In the genomic region with DNA sequence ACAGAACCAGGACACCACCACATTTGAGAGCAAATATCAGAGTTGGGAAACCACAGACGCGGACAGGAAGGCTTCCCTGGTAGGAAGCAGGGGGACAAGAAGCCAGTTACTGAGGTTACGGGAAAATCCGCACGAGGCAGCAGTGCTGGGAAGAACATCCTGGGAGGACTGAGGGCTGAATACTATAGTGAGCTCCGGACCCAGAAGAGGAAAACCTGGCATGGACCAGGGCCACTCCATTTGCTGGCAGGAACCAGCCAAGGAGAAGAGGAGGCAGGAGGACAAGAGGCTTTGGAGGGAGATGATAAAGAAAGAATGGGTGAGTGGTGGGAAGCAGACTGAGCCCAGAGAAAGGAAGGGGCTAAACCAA, we compare ENCODE assay signal across 22 cellular contexts. TPM values are rescaled to one million over a fixed set of nuclear protein-coding genes. Genes with fewer than 3 reads are reported as not detected.
DNase-seq lines count a peak whose midpoint lies in the region; ATAC-seq and TF ChIP-seq lines count a peak whose summit lies in the region.
"Had no signal": no experiment of that assay in that cellular context is flagged by ENCODE, and none has a peak within 500 bp of the region (broad histone marks: within the 10 kb centered on the region; RNA-seq: fewer than 3 reads in every experiment).

No MANE protein-coding gene starts in this region.

- H3K27ac ChIP-seq in GM23338 (ENCODE audit: low read depth) (no peak overlapping the region), osteoblast (ENCODE audit: low read depth, low read length) (no peak overlapping the region)
- no peak overlapping the region for H3K27ac ChIP-seq in naive thymus-derived CD4-positive, alpha-beta T cell (ENCODE audit: low read depth, low read length)
- H3K27ac ChIP-seq: neutrophil, SJSA1 had no signal

- H3K9me3 ChIP-seq in T-helper 17 cell (ENCODE audit: control insufficient read depth, low read length, poor library complexity, severe bottlenecking): no peaks in the 10 kb centered on the region
- H3K9me3 ChIP-seq in osteoblast (ENCODE audit: low read depth, low read length): no peaks in the 10 kb centered on the region
- H3K9me3 ChIP-seq in naive thymus-derived CD4-positive, alpha-beta T cell (ENCODE audit: control insufficient read depth in 2 of 3, low read length in 3 of 3): no peaks in the 10 kb centered on the region
- H3K9me3 ChIP-seq: BE2C, neutrophil, SJSA1 had no signal

- intact Hi-C loops in naive thymus-derived CD4-positive, alpha-beta T cell (cut with micrococcal nuclease): loop anchor here in 1 of 2 donors (10.0 kb wide), 2 partner anchors 395 to 825 kb away; partner anchors contain the start of genes MROH8, RPN2 and SCAND1

- H3K4me3 ChIP-seq in GM23338: no peak overlapping the region
- no peak overlapping the region for H3K4me3 ChIP-seq in osteoblast (ENCODE audit: insufficient read depth, low read length)
- H3K4me3 ChIP-seq in naive thymus-derived CD4-positive, alpha-beta T cell (ENCODE audit: low read length): no peak overlapping the region
- H3K4me3 ChIP-seq: K562, SJSA1 had no signal

- H4K20me1 ChIP-seq in GM23338 (replicated peaks; ENCODE audit: insufficient read depth) (no peaks in the 10 kb centered on the region; the same call in 1 of the 2 replicates), osteoblast (ENCODE audit: insufficient read depth, low read length) (peaks cover 10% of the 10 kb centered on the region)

- peaks cover 28% of the 10 kb centered on the region for H3K4me1 Mint-ChIP-seq in GM23338
- H3K4me1 Mint-ChIP-seq in T-helper 17 cell: peaks cover 7% of the 10 kb centered on the region
- H3K4me1 Mint-ChIP-seq in glutamatergic neuron (ENCODE audit: low read depth, unreplicated experiment): peaks cover 25% of the 10 kb centered on the region
- H3K4me1 Mint-ChIP-seq in naive thymus-derived CD4-positive, alpha-beta T cell: peaks cover 0 to 6% (median 5%) of the 10 kb centered on the region in 7 donors
- H3K4me1 Mint-ChIP-seq: central memory CD8-positive, alpha-beta T cell had no signal

- DNase-seq in GM23338 (ENCODE audit: low spot score): peak; percentile 64
- no peak for DNase-seq in T-helper 17 cell
- DNase-seq in glutamatergic neuron: no peak
- peak; percentile 35 for DNase-seq in osteoblast (ENCODE audit: insufficient read length, low spot score, missing footprints)
- no peak for DNase-seq in EL
- no peak for DNase-seq in naive thymus-derived CD4-positive, alpha-beta T cell
- DNase-seq in kidney tubule cell (ENCODE audit: low spot score): no peak
- DNase-seq: activated CD4-positive, alpha-beta memory T cell treated with anti-CD3 and anti-CD28 coated beads for 36 hours; activated CD4-positive, CD25-positive, alpha-beta regulatory T cell; BE2C; CD8-positive, alpha-beta memory T cell; GF-D8; HCEC 1CT; mammary epithelial cell; MM.1S; NCI-H2029; NCI-H526 treated with DMSO at 0.1 percent for 48 hours had no signal

- no peaks in the 10 kb centered on the region; the same call in 2 of the 3 replicates for H3K9me3 Mint-ChIP-seq in GM23338
- peaks cover 14% of the 10 kb centered on the region for H3K9me3 Mint-ChIP-seq in glutamatergic neuron (ENCODE audit: unreplicated experiment)
- H3K9me3 Mint-ChIP-seq in naive thymus-derived CD4-positive, alpha-beta T cell: no peaks in the 10 kb centered on the region
- H3K9me3 Mint-ChIP-seq: activated CD4-positive, alpha-beta memory T cell treated with anti-CD3 and anti-CD28 coated beads for 36 hours; CD8-positive, alpha-beta memory T cell; central memory CD8-positive, alpha-beta T cell; stimulated activated naive CD8-positive, alpha-beta T cell treated with anti-CD3 and anti-CD28 coated beads, Interleukin-15, Interleukin-2, amounts not matched to agents 100 ng/mL and 50 ng/mL, for 24 hours had no signal

- H2AFZ ChIP-seq in GM23338 (no peak overlapping the region), osteoblast (ENCODE audit: low read length) (no peak overlapping the region)

- peaks cover 16% of the 10 kb centered on the region for H3K36me3 Mint-ChIP-seq in GM23338 (ENCODE audit: low read depth)
- H3K36me3 Mint-ChIP-seq in T-helper 17 cell (ENCODE audit: low read depth): peaks cover 2% of the 10 kb centered on the region
- H3K36me3 Mint-ChIP-seq in glutamatergic neuron (ENCODE audit: unreplicated experiment): no peaks in the 10 kb centered on the region
- H3K36me3 Mint-ChIP-seq in naive thymus-derived CD4-positive, alpha-beta T cell: no peaks in the 10 kb centered on the region
- H3K36me3 Mint-ChIP-seq: activated CD4-positive, alpha-beta memory T cell treated with anti-CD3 and anti-CD28 coated beads for 36 hours; CD8-positive, alpha-beta memory T cell had no signal

- H3K4me1 ChIP-seq in GM23338 (ENCODE audit: insufficient read depth): no peaks in the 10 kb centered on the region
- peaks cover 4% of the 10 kb centered on the region for H3K4me1 ChIP-seq in osteoblast (ENCODE audit: insufficient read depth, low read length)
- peaks cover 0 to under 1% of the 10 kb centered on the region in 2 donors for H3K4me1 ChIP-seq in naive thymus-derived CD4-positive, alpha-beta T cell (ENCODE audit: control insufficient read depth in 2 of 2, insufficient read depth in 2 of 2, low read length in 2 of 2)
- H3K4me1 ChIP-seq: BE2C had no signal

- H3K36me3 ChIP-seq in GM23338 (ENCODE audit: insufficient read depth) (no peaks in the 10 kb centered on the region), osteoblast (ENCODE audit: insufficient read depth, low read length) (peaks cover 17% of the 10 kb centered on the region)
- H3K36me3 ChIP-seq in naive thymus-derived CD4-positive, alpha-beta T cell (ENCODE audit: control insufficient read depth in 2 of 3, insufficient read depth in 3 of 3, low read length in 3 of 3): no peaks in the 10 kb centered on the region
- H3K36me3 ChIP-seq: neutrophil had no signal

- H3K27me3 ChIP-seq in GM23338 (ENCODE audit: insufficient read depth): no peaks in the 10 kb centered on the region
- no peaks in the 10 kb centered on the region for H3K27me3 ChIP-seq in osteoblast (ENCODE audit: insufficient read depth, low read length)
- H3K27me3 ChIP-seq in naive thymus-derived CD4-positive, alpha-beta T cell (ENCODE audit: control insufficient read depth in 2 of 2, insufficient read depth in 2 of 2, low read length in 2 of 2): no peaks in the 10 kb centered on the region
- H3K27me3 ChIP-seq: BE2C, neutrophil, SJSA1 had no signal

- no peaks in the 10 kb centered on the region for H3K79me2 ChIP-seq in GM23338 (replicated peaks; ENCODE audit: insufficient read depth)
- peaks cover 9% of the 10 kb centered on the region for H3K79me2 ChIP-seq in osteoblast (ENCODE audit: insufficient read depth, low read length)

- TF ChIP-seq CTCF in GM23338 (conservative IDR thresholded peaks at IDR 0.05; ENCODE audit: low read depth in 2 of 2) (no peak), glutamatergic neuron (IDR thresholded peaks at IDR 0.05; ENCODE audit: partially characterized antibody, unreplicated experiment) (no peak), osteoblast (IDR thresholded peaks at IDR 0.05; ENCODE audit: extremely low read depth, low read depth, low read length) (no peak)

- H3K4me3 Mint-ChIP-seq in GM23338 (no peak overlapping the region; the same call in 2 of the 3 replicates), T-helper 17 cell (no peak overlapping the region), glutamatergic neuron (ENCODE audit: unreplicated experiment) (no peak overlapping the region)
- H3K4me3 Mint-ChIP-seq in naive thymus-derived CD4-positive, alpha-beta T cell: no peak overlapping the region
- H3K4me3 Mint-ChIP-seq: activated CD4-positive, alpha-beta memory T cell treated with anti-CD3 and anti-CD28 coated beads for 36 hours; CD8-positive, alpha-beta memory T cell; central memory CD8-positive, alpha-beta T cell; stimulated activated naive CD8-positive, alpha-beta T cell treated with anti-CD3 and anti-CD28 coated beads, Interleukin-15, Interleukin-2, amounts not matched to agents 100 ng/mL and 50 ng/mL, for 24 hours had no signal

- peaks cover 7% of the 10 kb centered on the region; the same call in 1 of the 2 replicates for H3F3A ChIP-seq in GM23338 (replicated peaks; ENCODE audit: low read depth)

- CTCF ChIA-PET in naive thymus-derived CD4-positive, alpha-beta T cell (lab: Charles Lee): no interaction called here

- no peaks in the 10 kb centered on the region for H3K9me2 ChIP-seq in GM23338 (ENCODE audit: insufficient read depth)

- peak overlapping the region; percentile 67 for H3K27ac Mint-ChIP-seq in GM23338
- peak overlapping the region; percentile 70 for H3K27ac Mint-ChIP-seq in T-helper 17 cell
- H3K27ac Mint-ChIP-seq in glutamatergic neuron (ENCODE audit: unreplicated experiment): peak overlapping the region; percentile 62
- no peak overlapping the region for H3K27ac Mint-ChIP-seq in naive thymus-derived CD4-positive, alpha-beta T cell
- H3K27ac Mint-ChIP-seq: activated CD4-positive, alpha-beta memory T cell treated with anti-CD3 and anti-CD28 coated beads for 36 hours; stimulated activated naive CD8-positive, alpha-beta T cell treated with anti-CD3 and anti-CD28 coated beads, Interleukin-15, Interleukin-2, amounts not matched to agents 100 ng/mL and 50 ng/mL, for 24 hours had no signal

- H3K4me2 ChIP-seq in GM23338 (no peak overlapping the region), osteoblast (ENCODE audit: insufficient read depth, low read length) (no peak overlapping the region)

- POLR2A ChIA-PET in naive thymus-derived CD4-positive, alpha-beta T cell (lab: Charles Lee): no interaction called here

- H3K27me3 Mint-ChIP-seq in GM23338 (ENCODE audit: insufficient read depth, low read depth, poor library complexity) (peaks cover 18% of the 10 kb centered on the region), T-helper 17 cell (peaks cover 12% of the 10 kb centered on the region), glutamatergic neuron (ENCODE audit: unreplicated experiment) (peaks cover 16% of the 10 kb centered on the region)
- no peaks in the 10 kb centered on the region for H3K27me3 Mint-ChIP-seq in naive thymus-derived CD4-positive, alpha-beta T cell
- H3K27me3 Mint-ChIP-seq: activated CD4-positive, alpha-beta memory T cell treated with anti-CD3 and anti-CD28 coated beads for 36 hours; central memory CD8-positive, alpha-beta T cell; stimulated activated naive CD8-positive, alpha-beta T cell treated with anti-CD3 and anti-CD28 coated beads, Interleukin-15, Interleukin-2, amounts not matched to agents 100 ng/mL and 50 ng/mL, for 24 hours had no signal

- ATAC-seq in GM23338 (peak; percentile 83), T-helper 17 cell (no peak)
- ATAC-seq in naive thymus-derived CD4-positive, alpha-beta T cell: no peak
- ATAC-seq: K562 had no signal

RNA-seq across cellular contexts. Expression of gene DSN1, which starts 6.1 kb away (rescaled TPM):
- 25.0 and 26.4 TPM in 2 replicates for total RNA-seq in GM23338 (2014; rRNA removed; shearing (Covaris generic))
- polyA plus RNA-seq in GM23338 (2016; fragmentation: Nextera tagmentation; extraction: Ambion mirVana): 19.4 and 20.4 TPM in 2 replicates
- 1 to 10 TPM; 9.0 to 9.7 TPM for total RNA-seq in T-helper 17 cell
- total RNA-seq in glutamatergic neuron (ENCODE audit: unreplicated experiment): 6.4 TPM
- total RNA-seq in osteoblast: 8.0 and 9.7 TPM in 2 replicates
- 10 to 100 TPM in 4 of 5 experiments, 1 to 10 TPM in 1; 9.2 to 27.5 (median 13.4) TPM for total RNA-seq in naive thymus-derived CD4-positive, alpha-beta T cell
- 10 to 100 TPM in 1 of 2 donors, 1 to 10 TPM in 1; 9.0 to 10.5 TPM for polyA plus RNA-seq in naive thymus-derived CD4-positive, alpha-beta T cell

RNA-seq across cellular contexts. Expression of gene NDRG3, which starts 33.8 kb away (rescaled TPM):
- total RNA-seq in GM23338 (2014; rRNA removed; shearing (Covaris generic)): 23.9 and 24.0 TPM in 2 replicates
- 18.6 and 20.3 TPM in 2 replicates for polyA plus RNA-seq in GM23338 (2016; fragmentation: Nextera tagmentation; extraction: Ambion mirVana)
- 10 to 100 TPM; 25.5 to 26.0 TPM for total RNA-seq in T-helper 17 cell
- 31.8 TPM for total RNA-seq in glutamatergic neuron (ENCODE audit: unreplicated experiment)
- 26.4 and 31.2 TPM in 2 replicates for total RNA-seq in osteoblast
- total RNA-seq in naive thymus-derived CD4-positive, alpha-beta T cell: 10 to 100 TPM; 20.8 to 30.6 (median 28.9) TPM
- polyA plus RNA-seq in naive thymus-derived CD4-positive, alpha-beta T cell: 10 to 100 TPM; 44.1 to 49.4 TPM

Comparison
In these comparisons a context has a peak if more than half of its experiments do, and no peak if none do; other contexts are left out.
1. DNase-seq: peak in GM23338 (single experiment) and osteoblast (single experiment); none in T-helper 17 cell (0 of 3), glutamatergic neuron (single experiment), EL (single experiment), naive thymus-derived CD4-positive, alpha-beta T cell (0 of 9) and kidney tubule cell (single experiment).
2. H3K27ac Mint-ChIP-seq: peak in GM23338 (single experiment), T-helper 17 cell (single experiment) and glutamatergic neuron (single experiment); none in naive thymus-derived CD4-positive, alpha-beta T cell (0 of 9).